28 cellular contexts compared by ENCODE assay signal in the genomic region with DNA sequence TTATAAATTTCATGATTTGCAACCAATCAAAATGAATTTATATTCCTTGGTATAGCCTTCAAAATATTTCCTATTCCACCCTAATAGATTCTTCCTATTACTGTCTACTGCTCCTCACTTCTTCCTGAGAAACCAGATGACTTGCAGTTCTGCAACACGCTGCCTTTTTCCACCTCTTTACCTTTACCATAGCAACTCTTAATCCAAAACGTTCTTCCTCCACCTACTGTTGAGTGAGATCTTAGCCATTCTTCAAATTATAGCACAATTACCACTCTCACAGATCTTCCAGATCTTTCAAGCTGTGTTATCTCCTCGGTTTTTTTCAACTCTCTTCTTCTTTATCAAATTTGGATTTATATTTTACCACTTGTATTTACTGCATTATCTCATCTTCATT.
"Had no signal": no experiment of that assay in that cellular context is flagged by ENCODE, and none has a peak within 500 bp of the region (broad histone marks: within the 10 kb centered on the region; RNA-seq: fewer than 3 reads in every experiment).

No MANE protein-coding gene starts in this region.

- H3K27me3 Mint-ChIP-seq: stimulated activated naive CD8-positive, alpha-beta T cell treated with anti-CD3 and anti-CD28 coated beads, Interleukin-15, amount 100 ng/mL, for 72 hours; type B pancreatic cell had no signal

- H3K4me1 ChIP-seq: esophagus muscularis mucosa, left ventricle myocardium inferior, pancreas, prostate gland, uterus had no signal

- H3K27ac Mint-ChIP-seq: activated T-helper 1 cell treated with anti-CD3 and anti-CD28 coated beads, Interleukin-12 subunit alpha, Interleukin-12 subunit beta, Interleukin-2, Interleukin-4 antibody, amounts not matched to agents 30 ng/mL and 10 ng/mL and 1 ng/mL, durations not matched to agents 14 hours and 24 hours and 36 hours; stimulated activated effector memory CD8-positive, alpha-beta T cell treated with anti-CD3 and anti-CD28 coated beads, Interleukin-12 subunit alpha, Interleukin-12 subunit beta, amount 100 ng/mL, for 72 hours; stimulated activated naive CD8-positive, alpha-beta T cell treated with anti-CD3 and anti-CD28 coated beads, Interleukin-15, amount 100 ng/mL, for 72 hours; type B pancreatic cell had no signal

- H3K4me1 Mint-ChIP-seq: stimulated activated effector memory CD8-positive, alpha-beta T cell treated with anti-CD3 and anti-CD28 coated beads, Interleukin-12 subunit alpha, Interleukin-12 subunit beta, amount 100 ng/mL, for 72 hours; stimulated activated naive CD8-positive, alpha-beta T cell treated with anti-CD3 and anti-CD28 coated beads, Interleukin-15, amount 100 ng/mL, for 72 hours had no signal

- H3K36me3 ChIP-seq: brain microvascular endothelial cell, esophagus muscularis mucosa, left ventricle myocardium inferior, pancreas, prostate gland, uterus had no signal

- H3K9me3 ChIP-seq: esophagus muscularis mucosa, left ventricle myocardium inferior, pancreas, prostate gland, uterus had no signal

- H3K4me3 ChIP-seq: esophagus muscularis mucosa, left ventricle myocardium inferior, lung, pancreas, prostate gland, skin epidermis, uterus had no signal

- H3K36me3 Mint-ChIP-seq: stimulated activated effector memory CD8-positive, alpha-beta T cell treated with anti-CD3 and anti-CD28 coated beads, Interleukin-12 subunit alpha, Interleukin-12 subunit beta, amount 100 ng/mL, for 72 hours; type B pancreatic cell had no signal

- H3K4me3 Mint-ChIP-seq: activated T-helper 1 cell treated with anti-CD3 and anti-CD28 coated beads, Interleukin-12 subunit alpha, Interleukin-12 subunit beta, Interleukin-2, Interleukin-4 antibody, amounts not matched to agents 30 ng/mL and 10 ng/mL and 1 ng/mL, durations not matched to agents 14 hours and 24 hours and 36 hours; stimulated activated effector memory CD8-positive, alpha-beta T cell treated with anti-CD3 and anti-CD28 coated beads, Interleukin-12 subunit alpha, Interleukin-12 subunit beta, amount 100 ng/mL, for 72 hours; stimulated activated naive CD8-positive, alpha-beta T cell treated with anti-CD3 and anti-CD28 coated beads, Interleukin-15, amount 100 ng/mL, for 72 hours; type B pancreatic cell had no signal

- H3K9me3 Mint-ChIP-seq: type B pancreatic cell had no signal

- ATAC-seq: activated CD4-positive, CD25-positive, alpha-beta regulatory T cell treated with anti-CD3 and anti-CD28 coated beads, Interleukin-2, amount 50 U/mL, for 24 hours; pancreas; sciatic nerve; stimulated activated effector memory CD8-positive, alpha-beta T cell treated with anti-CD3 and anti-CD28 coated beads, Interleukin-12 subunit alpha, Interleukin-12 subunit beta, amount 100 ng/mL, for 72 hours; stimulated activated naive CD8-positive, alpha-beta T cell treated with anti-CD3 and anti-CD28 coated beads, Interleukin-15, amount 100 ng/mL, for 72 hours had no signal

- H3K27me3 ChIP-seq: brain microvascular endothelial cell, esophagus muscularis mucosa, pancreas, uterus had no signal

- DNase-seq: activated CD4-positive, alpha-beta T cell treated with anti-CD3 and anti-CD28 coated beads for 48 hours; activated CD4-positive, alpha-beta T cell treated with anti-CD3 and anti-CD28 coated beads, Interleukin-2, amount 50 U/mL, for 48 hours; activated CD8-positive, alpha-beta memory T cell treated with anti-CD3 and anti-CD28 coated beads, Interleukin-2, amount 50 U/mL, for 4 hours; activated effector memory CD4-positive, alpha-beta T cell treated with anti-CD3 and anti-CD28 coated beads, Interleukin-2, amount 50 U/mL, for 16 hours; activated naive CD4-positive, alpha-beta T cell treated with anti-CD3 and anti-CD28 coated beads, Interleukin-2, amount 50 U/mL, for 16 hours; activated T-cell treated with anti-CD3 and anti-CD28 coated beads, Interleukin-2, amount 50 U/mL, for 1 hour; amniotic stem cell; brain microvascular endothelial cell; foreskin melanocyte; left ventricle myocardium inferior; nucleus accumbens; pancreas; retina; stimulated activated CD4-positive, alpha-beta T cell treated with anti-CD3 and anti-CD28 coated beads, Interleukin-4, amount 100 ng/mL, for 24 hours; stimulated activated naive CD8-positive, alpha-beta T cell treated with anti-CD3 and anti-CD28 coated beads, Interleukin-15, amount 100 ng/mL, for 72 hours; substantia nigra; T-helper 9 cell; uterus had no signal

- H3K27ac ChIP-seq: brain microvascular endothelial cell, esophagus muscularis mucosa, left ventricle myocardium inferior, pancreas, prostate gland, skin epidermis, uterus, VCaP had no signal
